ENCODE assay signal across 19 cellular contexts in genomic region chr6:3473773-3474172, GRCh38. TPM values are rescaled to one million over a fixed set of nuclear protein-coding genes. Genes with fewer than 3 reads are reported as not detected.
DNase-seq lines count a peak whose midpoint lies in the region; ATAC-seq, FAIRE-seq and TF ChIP-seq lines count a peak whose summit lies in the region.
"Had no signal": no experiment of that assay in that cellular context is flagged by ENCODE, and none has a peak within 500 bp of the region (broad histone marks: within the 10 kb centered on the region; RNA-seq: fewer than 3 reads in every experiment).

No MANE protein-coding gene starts in this region.

- no peak overlapping the region for H3K4ac ChIP-seq in H1 (replicated peaks; ENCODE audit: insufficient read length, low read depth, low read length)

- H3K4me3 Mint-ChIP-seq in GM23338: no peak overlapping the region
- no peak overlapping the region for H3K4me3 Mint-ChIP-seq in Caco-2 (ENCODE audit: unreplicated experiment)
- H3K4me3 Mint-ChIP-seq: CD4-positive, alpha-beta T cell had no signal

- H3K4me2 ChIP-seq in A549 (peak overlapping the region; percentile 48; the same call in 1 of the 3 replicates), H1 (ENCODE audit: insufficient read depth in 1 of 2, low read depth in 2 of 2, low read length in 2 of 2) (no peak overlapping the region), GM23338 (no peak overlapping the region)

- H3K18ac ChIP-seq in H1 (ENCODE audit: extremely low read depth, low read length): no peak overlapping the region

- H3K4me1 Mint-ChIP-seq in GM23338 (peaks cover 13% of the 10 kb centered on the region), Caco-2 (ENCODE audit: low read depth, unreplicated experiment) (peaks cover 7% of the 10 kb centered on the region)

- no peaks in the 10 kb centered on the region for H3K23me2 ChIP-seq in H1 (ENCODE audit: low read depth, low read length)

- no peak overlapping the region for H3K14ac ChIP-seq in H1 (ENCODE audit: insufficient read length)

- intact Hi-C loops in Caco-2 (cut with micrococcal nuclease; ENCODE audit: unreplicated experiment): no loop called here

- H3K56ac ChIP-seq in H1 (replicated peaks; ENCODE audit: insufficient read length, low read depth, low read length): no peak overlapping the region

- no peak for TF ChIP-seq CTCF in A549 (IDR thresholded peaks at IDR 0.05)
- TF ChIP-seq CTCF in HFF-Myc (IDR thresholded peaks at IDR 0.05; ENCODE audit: low read depth, low read length, missing control alignments): no peak
- TF ChIP-seq CTCF in H1 (IDR thresholded peaks at IDR 0.05; ENCODE audit: control extremely low read depth in 1 of 3, insufficient read depth in 1 of 3, low read depth in 1 of 3, low read length in 3 of 3): no peak
- no peak for TF ChIP-seq CTCF in GM23338 (conservative IDR thresholded peaks at IDR 0.05; ENCODE audit: low read depth in 2 of 2)
- no peak for TF ChIP-seq CTCF in Caco-2 (IDR thresholded peaks at IDR 0.05; ENCODE audit: insufficient read depth in 1 of 2, low read depth in 1 of 2, low read length in 1 of 2, severe bottlenecking in 1 of 2, unreplicated experiment in 1 of 2)

- ATAC-seq in A549 (no peak), GM23338 (no peak)
- ATAC-seq: HepG2, Panc1 had no signal

- no peak overlapping the region for H2AK5ac ChIP-seq in H1 (ENCODE audit: low read depth, low read length)

- H3K36me3 Mint-ChIP-seq in GM23338 (ENCODE audit: low read depth): no peaks in the 10 kb centered on the region
- H3K36me3 Mint-ChIP-seq in Caco-2 (ENCODE audit: insufficient read depth, unreplicated experiment): no peaks in the 10 kb centered on the region

- H2BK20ac ChIP-seq in H1 (ENCODE audit: low read length): no peak overlapping the region

- no peaks in the 10 kb centered on the region for H3K79me1 ChIP-seq in H1 (ENCODE audit: low read depth, low read length)

- no peak overlapping the region for H3K4me3 ChIP-seq in A549
- H3K4me3 ChIP-seq in HFF-Myc (replicated peaks; ENCODE audit: low read depth, low read length): no peak overlapping the region
- no peak overlapping the region for H3K4me3 ChIP-seq in H1 (ENCODE audit: extremely low read depth in 1 of 4, insufficient read depth in 2 of 4, low read depth in 3 of 4, low read length in 4 of 4)
- H3K4me3 ChIP-seq in GM23338: no peak overlapping the region
- H3K4me3 ChIP-seq in Caco-2 (ENCODE audit: low read depth, low read length): no peak overlapping the region

- H3K27me3 Mint-ChIP-seq in GM23338 (ENCODE audit: insufficient read depth, low read depth, poor library complexity) (peaks cover 7% of the 10 kb centered on the region), Caco-2 (ENCODE audit: insufficient read depth, unreplicated experiment) (no peaks in the 10 kb centered on the region)
- H3K27me3 Mint-ChIP-seq: CD4-positive, alpha-beta T cell had no signal

- H3K9me3 ChIP-seq in A549: no peaks in the 10 kb centered on the region
- no peaks in the 10 kb centered on the region for H3K9me3 ChIP-seq in H1 (ENCODE audit: insufficient read depth in 2 of 2, low read depth in 1 of 2, low read length in 1 of 2)
- H3K9me3 ChIP-seq in Caco-2: no peaks in the 10 kb centered on the region

- H3K9me3 Mint-ChIP-seq in GM23338 (no peaks in the 10 kb centered on the region), Caco-2 (ENCODE audit: unreplicated experiment) (no peaks in the 10 kb centered on the region)
- H3K9me3 Mint-ChIP-seq: CD4-positive, alpha-beta T cell had no signal

- H2AFZ ChIP-seq in H1 (ENCODE audit: low read length) (no peak overlapping the region), GM23338 (no peak overlapping the region)

- H2BK5ac ChIP-seq in H1 (ENCODE audit: low read depth, low read length): no peak overlapping the region

- no peaks in the 10 kb centered on the region for H3K27me3 ChIP-seq in H1 (replicated peaks in 1 of 4; ENCODE audit: control insufficient read depth in 3 of 4, extremely low read depth in 1 of 4, insufficient read depth in 3 of 4, low read length in 3 of 4)
- H3K27me3 ChIP-seq in GM23338 (ENCODE audit: insufficient read depth): no peaks in the 10 kb centered on the region
- H3K27me3 ChIP-seq in Caco-2 (replicated peaks; ENCODE audit: control insufficient read depth, insufficient read depth, low read length): no peaks in the 10 kb centered on the region

- TF ChIP-seq POLR2A in A549 (IDR thresholded peaks at IDR 0.05; ENCODE audit: low read length): no peak
- TF ChIP-seq POLR2A in H1 (IDR thresholded peaks at IDR 0.05; ENCODE audit: control extremely low read depth in 1 of 2, low read depth in 2 of 2, low read length in 2 of 2): no peak

- H3K36me3 ChIP-seq in H1 (ENCODE audit: control insufficient read depth in 2 of 4, insufficient read depth in 4 of 4, low read length in 3 of 4) (no peaks in the 10 kb centered on the region), GM23338 (ENCODE audit: insufficient read depth) (no peaks in the 10 kb centered on the region), Caco-2 (ENCODE audit: control insufficient read depth, insufficient read depth, low read length) (no peaks in the 10 kb centered on the region)

- TF ChIP-seq EP300 in A549 (IDR thresholded peaks at IDR 0.05) (no peak), H1 (IDR thresholded peaks at IDR 0.05; ENCODE audit: borderline replicate concordance in 1 of 2, low read depth in 2 of 2, low read length in 2 of 2) (no peak)

- H3K79me2 ChIP-seq in H1 (ENCODE audit: control insufficient read depth in 1 of 2, insufficient read depth in 2 of 2, low read length in 2 of 2): no peaks in the 10 kb centered on the region
- H3K79me2 ChIP-seq in GM23338 (replicated peaks; ENCODE audit: insufficient read depth): no peaks in the 10 kb centered on the region

- TF ChIP-seq RAD21 in A549 (conservative IDR thresholded peaks at IDR 0.05 in 1 of 2, IDR thresholded peaks at IDR 0.05 in 1 of 2): no peak
- no peak for TF ChIP-seq RAD21 in H1 (IDR thresholded peaks at IDR 0.05 in 1 of 2, conservative IDR thresholded peaks at IDR 0.05 in 1 of 2; ENCODE audit: low read depth in 2 of 2, low read length in 2 of 2)

- no peak overlapping the region for H2BK120ac ChIP-seq in H1 (replicated peaks; ENCODE audit: low read depth, low read length)

- no peak overlapping the region for H3K27ac Mint-ChIP-seq in GM23338
- H3K27ac Mint-ChIP-seq in Caco-2 (ENCODE audit: unreplicated experiment): no peak overlapping the region
- H3K27ac Mint-ChIP-seq: CD4-positive, alpha-beta T cell had no signal

- no peak overlapping the region for H2BK12ac ChIP-seq in H1 (ENCODE audit: low read depth, low read length)

- no peak overlapping the region for H4K91ac ChIP-seq in H1 (replicated peaks; ENCODE audit: insufficient read length, low read length)

- POLR2A ChIA-PET in A549 (lab: Yijun Ruan, JAX) (interaction anchor here (1.1 kb wide), 1 partner anchor 17 kb away, joined by 5 read pairs; the partner anchor contains the start of gene SLC22A23), H1 (lab: Charles Lee; ENCODE audit: partially characterized antibody) (no interaction called here), Caco-2 (lab: Charles Lee) (no interaction called here)

- no peak for DNase-seq in A549 (ENCODE audit: low read depth in 1 of 2, low spot score in 1 of 2)
- DNase-seq in HFF-Myc (ENCODE audit: extremely low read depth, low read depth): peak; percentile 21
- no peak for DNase-seq in H1 (ENCODE audit: low read depth in 1 of 2, low spot score in 2 of 2)
- peak; percentile 57 for DNase-seq in mesenteric fat pad (ENCODE audit: low spot score)
- DNase-seq in GM23338 (ENCODE audit: low spot score): no peak
- DNase-seq in Caco-2: no peak
- DNase-seq in RPMI8226: no peak
- no peak for DNase-seq in OCI-M2 (lab: John Stamatoyannopoulos, UW; ENCODE audit: unreplicated experiment)
- DNase-seq: CD4-positive, alpha-beta T cell; DMS79 treated with DMSO at 0.1 percent for 48 hours; Kasumi-1; NCI-H1105 treated with DMSO at 0.1 percent for 48 hours; NCI-H187 treated with DMSO at 0.1 percent for 48 hours; NCI-H524; SHP77 had no signal

- FAIRE-seq in A549 (lab: Jason Lieb, UNC) (no peak), H1 (lab: Jason Lieb, UNC) (no peak)
- FAIRE-seq: A204.1, G401.6, HepG2 had no signal

- CTCF ChIA-PET in A549 (lab: Yijun Ruan, JAX): interaction anchor here (1.9 kb wide), 1 partner anchor 258 kb away, joined by 11 read pairs; no protein-coding TSS in a partner anchor
- CTCF ChIA-PET in H1 (lab: Charles Lee; ENCODE audit: partially characterized antibody): interaction anchor here (0.8 to 2.2 kb wide), 5 partner anchors 9 to 152 kb away, joined by 3 to 6 read pairs (median 3); no protein-coding TSS in a partner anchor
- CTCF ChIA-PET in Caco-2 (lab: Charles Lee): no interaction called here

- H3K4me1 ChIP-seq in A549 (peaks cover 18% of the 10 kb centered on the region), H1 (replicated peaks in 1 of 4; ENCODE audit: control insufficient read depth in 3 of 4, insufficient read depth in 4 of 4, low read length in 3 of 4) (peaks cover 0 to 2% (median 0%) of the 10 kb centered on the region in 4 experiments; a peak in 2 of 7 replicates), GM23338 (ENCODE audit: insufficient read depth) (no peaks in the 10 kb centered on the region), Caco-2 (0 out of 2 replicates have a peak, but pooled peaks cover 11% of the 10 kb centered on the region)

- no TSS peak for BruUV-seq in Caco-2 (replicated peaks; lab: Mats Ljungman, UMichigan)

- H3F3A ChIP-seq in GM23338 (replicated peaks; ENCODE audit: low read depth): no peaks in the 10 kb centered on the region

- H2BK15ac ChIP-seq in H1 (ENCODE audit: low read length): no peak overlapping the region

- H4K8ac ChIP-seq in H1 (ENCODE audit: extremely low read depth, insufficient read depth, low read length): peak overlapping the region; percentile 98

- H3K23ac ChIP-seq in H1 (ENCODE audit: insufficient read length): no peak overlapping the region

- no peak overlapping the region for H3K9ac ChIP-seq in H1 (replicated peaks in 1 of 4; ENCODE audit: extremely low read depth in 1 of 4, low read depth in 3 of 4, low read length in 3 of 4)

- H4K5ac ChIP-seq in H1 (ENCODE audit: insufficient read length, low read depth, low read length): no peak overlapping the region

- H3K27ac ChIP-seq in A549 (peak overlapping the region; percentile 70 to 86), H1 (ENCODE audit: low read depth, low read length) (no peak overlapping the region), GM23338 (ENCODE audit: low read depth) (no peak overlapping the region)

- H3K9me2 ChIP-seq in GM23338 (ENCODE audit: insufficient read depth): no peaks in the 10 kb centered on the region

- 87% methylated on average over 5 of the region's 5 CpGs for WGBS in A549 (ENCODE audit: missing lambda C conversion rate)
- 88% methylated on average over 1 of the region's 5 CpGs; no CpG with 5 or more reads in 1 of the 2 experiments for whole genome bisulfite sequencing in H1 (ENCODE audit: extremely low coverage in 1 of 2, insufficient coverage in 1 of 2, insufficient read length in 1 of 2, insufficient replicate concordance in 2 of 2, low coverage in 1 of 2, low lambda C conversion rate in 2 of 2, missing lambda C conversion rate in 1 of 2), 2 experiments

- H4K20me1 ChIP-seq in H1 (replicated peaks in 1 of 2; ENCODE audit: control insufficient read depth in 1 of 2, insufficient read depth in 2 of 2, low read length in 2 of 2) (no peaks in the 10 kb centered on the region), GM23338 (replicated peaks; ENCODE audit: insufficient read depth) (no peaks in the 10 kb centered on the region)

RNA-seq across cellular contexts. Expression of gene SLC22A23, which starts 16.9 kb away (rescaled TPM):
- 4.4 and 9.3 TPM in 2 replicates for polyA plus RNA-seq in A549 (2011; rRNA removed)
- polyA plus RNA-seq in A549 (2012; cell fraction: cytosol; rRNA removed): 3.0 and 3.9 TPM in 2 replicates
- polyA plus RNA-seq in A549 (2012; cell fraction: nucleus; rRNA removed): 5.0 and 7.8 TPM in 2 replicates
- polyA plus RNA-seq in A549 (2017; fragmentation: RNase III; extraction: RNeasy Plus Mini Kit Qiagen cat#74134 plus additional on column Dnase treatment): 5.1 to 6.3 TPM (median 6.2 TPM) in 3 replicates
- polyA minus RNA-seq in A549 (2011; rRNA and poly(A)+ RNA removed): 11.4 and 14.7 TPM in 2 replicates
- total RNA-seq in H1 (2021; fragmentation: NEBNext Ultra II Directional; extraction: Animal tissue kit (Norgen Biotek cat#: 25700)): 37.1 and 38.4 TPM in 2 replicates
- 9.9 and 15.8 TPM in 2 replicates for polyA plus RNA-seq in H1 (2011; rRNA removed)
- polyA plus RNA-seq in H1 (2011; cell fraction: cytosol; rRNA removed): 10.2 TPM
- polyA plus RNA-seq in H1 (2011; cell fraction: nucleus; rRNA removed): 28.3 TPM
- 15.4 to 22.2 TPM (median 19.8 TPM) in 4 replicates for polyA plus RNA-seq in H1 (2012, experiment 1 of 2)
- polyA plus RNA-seq in H1 (2012, experiment 2 of 2): 11.3 TPM
- polyA plus RNA-seq in H1 (2013, experiment 1 of 2): 26.5 TPM
- 28.3 TPM for polyA plus RNA-seq in H1 (2013, experiment 2 of 2)
- 19.6 and 26.4 TPM in 2 replicates for polyA minus RNA-seq in H1 (2011; rRNA and poly(A)+ RNA removed)
- polyA minus RNA-seq in H1 (2011; cell fraction: cytosol; rRNA and poly(A)+ RNA removed): 18.3 TPM
- polyA minus RNA-seq in H1 (2011; cell fraction: nucleus; rRNA and poly(A)+ RNA removed): 33.0 TPM
- total RNA-seq in mesenteric fat pad: 23.8 TPM
- 38.3 TPM in 2 replicates for total RNA-seq in GM23338 (2014; rRNA removed; shearing (Covaris generic))
- 6.1 and 7.0 TPM in 2 replicates for polyA plus RNA-seq in GM23338 (2016; fragmentation: Nextera tagmentation; extraction: Ambion mirVana)
- 44.9 and 45.5 TPM in 2 replicates for total RNA-seq in Caco-2 (2022)

Comparison
In these comparisons a context has a peak if more than half of its experiments do, and no peak if none do; other contexts are left out.
1. DNase-seq: peak in HFF-Myc (single experiment) and mesenteric fat pad (single experiment); none in A549 (0 of 2), H1 (0 of 2), GM23338 (single experiment), Caco-2 (0 of 2), RPMI8226 (single experiment) and OCI-M2 (single experiment).
2. H3K27ac ChIP-seq: peak in A549 (2 of 2); none in H1 (single experiment) and GM23338 (single experiment).